In the genomic region with DNA sequence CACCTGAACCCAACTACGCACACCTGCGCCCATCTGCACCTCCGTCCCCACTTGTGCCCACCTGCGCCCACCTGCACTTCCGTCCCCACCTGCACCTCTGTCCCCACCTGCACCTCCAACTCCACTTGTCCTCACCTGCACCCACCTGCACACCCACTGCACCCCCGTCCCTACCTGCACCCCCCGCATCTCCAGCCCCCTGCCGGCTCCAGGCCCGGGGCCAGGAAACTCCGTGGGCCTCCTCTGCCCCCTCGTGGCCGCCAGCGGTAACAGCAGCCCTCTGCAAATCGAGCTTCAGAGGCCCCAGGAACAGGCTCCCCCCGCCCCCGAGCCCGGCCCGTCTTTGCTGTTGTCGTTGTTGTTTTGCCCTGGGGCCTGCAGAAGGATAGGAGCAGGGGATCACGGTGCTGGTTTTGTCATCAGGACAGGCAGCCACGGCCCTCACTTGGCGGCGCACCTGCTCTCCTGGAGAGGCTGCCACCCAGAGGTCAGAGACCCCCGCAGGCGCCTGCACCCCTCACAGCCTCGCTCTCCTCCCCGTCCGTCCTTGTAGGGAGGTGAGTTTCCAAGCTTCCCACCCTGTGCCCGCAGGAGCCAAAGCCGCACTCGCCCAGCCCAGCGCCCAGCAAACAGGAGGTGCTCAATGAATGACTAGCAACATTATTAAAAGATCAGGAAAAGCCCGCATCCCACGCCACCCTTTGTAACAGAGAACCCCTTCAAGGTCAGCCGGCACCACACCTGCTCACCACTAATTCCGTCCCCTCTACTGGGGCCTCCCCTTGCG, we compare ENCODE assay signal across 8 cellular contexts.
DNase-seq lines count a peak whose midpoint lies in the region; ATAC-seq, FAIRE-seq and TF ChIP-seq lines count a peak whose summit lies in the region.

No MANE protein-coding gene starts in this region.

- H3K27me3 ChIP-seq in CD4-positive, alpha-beta memory T cell (ENCODE audit: insufficient read depth, low read length): no peaks in the 10 kb centered on the region

- peaks cover 0 to 2% (median 0%) of the 10 kb centered on the region in 8 donors for H3K9me3 Mint-ChIP-seq in CD4-positive, alpha-beta memory T cell
- no peaks in the 10 kb centered on the region for H3K9me3 Mint-ChIP-seq in IgD-negative memory B cell

- H3K9ac ChIP-seq in kidney (ENCODE audit: low read length in 2 of 2): no peak overlapping the region

- no peak for ATAC-seq in HG03457 (IDR thresholded peaks at IDR 0.05; ENCODE audit: unreplicated experiment)

- H3K27ac Mint-ChIP-seq in CD4-positive, alpha-beta memory T cell: no peak overlapping the region
- H3K27ac Mint-ChIP-seq in IgD-negative memory B cell: peak overlapping the region in 2 of 3 donors; percentile 90 to 96

- H3K27me3 Mint-ChIP-seq in CD4-positive, alpha-beta memory T cell: no peaks in the 10 kb centered on the region
- no peaks in the 10 kb centered on the region for H3K27me3 Mint-ChIP-seq in IgD-negative memory B cell

- intact Hi-C loops in CD4-positive, alpha-beta memory T cell (cut with micrococcal nuclease): loop anchor here (1.0 to 2.0 kb wide), 4 partner anchors 16 to 163 kb away; no protein-coding TSS in a partner anchor
- intact Hi-C loops in kidney (cut with DNase I): no loop called here

- CTCF ChIA-PET in CD4-positive, alpha-beta memory T cell (lab: Charles Lee; ENCODE audit: partially characterized antibody): interaction anchor here (0.6 to 6.6 kb wide), 18 partner anchors 9 to 481 kb away, joined by 3 to 116 read pairs (median 5); a partner anchor contains a TSS

- POLR2A ChIA-PET in CD4-positive, alpha-beta memory T cell (lab: Charles Lee; ENCODE audit: partially characterized antibody): interaction anchor here (0.6 to 3.5 kb wide), 10 partner anchors 16 to 243 kb away, joined by 3 to 53 read pairs (median 4); a partner anchor contains a TSS

- no peaks in the 10 kb centered on the region for H3K9me3 ChIP-seq in CD4-positive, alpha-beta memory T cell (ENCODE audit: control insufficient read depth in 1 of 2, low read length in 2 of 2)
- H3K9me3 ChIP-seq in kidney (ENCODE audit: control insufficient read depth in 1 of 2, low read length in 2 of 2): no peaks in the 10 kb centered on the region

- H3K4me3 ChIP-seq in CD4-positive, alpha-beta memory T cell (ENCODE audit: low read length in 2 of 2): no peak overlapping the region
- H3K4me3 ChIP-seq in kidney (ENCODE audit: low read length in 2 of 2): no peak overlapping the region

- peak; percentile 94 for TF ChIP-seq CTCF in kidney (IDR thresholded peaks at IDR 0.05; ENCODE audit: borderline replicate concordance, extremely low read depth, insufficient read depth)

- peak overlapping the region in 1 of 8 donors; percentile 29 for H3K4me3 Mint-ChIP-seq in CD4-positive, alpha-beta memory T cell
- peak overlapping the region in 3 of 4 donors; percentile 40 to 92 (median 72) for H3K4me3 Mint-ChIP-seq in IgD-negative memory B cell

- peaks cover 0 to 6% (median 4%) of the 10 kb centered on the region in 4 donors for H3K4me1 Mint-ChIP-seq in CD4-positive, alpha-beta memory T cell
- H3K4me1 Mint-ChIP-seq in IgD-negative memory B cell: peaks cover 29 to 60% (median 50%) of the 10 kb centered on the region in 3 donors

- H3K36me3 ChIP-seq in CD4-positive, alpha-beta memory T cell (ENCODE audit: insufficient read depth, low read length): no peaks in the 10 kb centered on the region
- H3K36me3 ChIP-seq in kidney (ENCODE audit: control insufficient read depth in 1 of 2, insufficient read depth in 2 of 2, low read length in 2 of 2): no peaks in the 10 kb centered on the region

- no peak overlapping the region for H3K27ac ChIP-seq in CD4-positive, alpha-beta memory T cell (ENCODE audit: low read depth, low read length)
- peak overlapping the region; percentile 48 for H3K27ac ChIP-seq in caudate nucleus (ENCODE audit: low read depth, low read length)
- no peak overlapping the region for H3K27ac ChIP-seq in kidney (ENCODE audit: low read depth in 2 of 2, low read length in 2 of 2)

- peak; percentile 69 to 72 (median 72) for DNase-seq in CD4-positive, alpha-beta memory T cell
- peak; percentile 78 for DNase-seq in activated CD4-positive, CD25-positive, alpha-beta regulatory T cell treated with anti-CD3 and anti-CD28 coated beads, Interleukin-2, amount 50 U/mL, for 72 hours
- DNase-seq in caudate nucleus (lab: John Stamatoyannopoulos, UW) (peak in 49 of 61 donors; percentile 15 to 70 (median 45)), kidney (peak; percentile 85), mesenteric fat pad (ENCODE audit: low spot score) (no peak)
- DNase-seq in stimulated activated CD4-positive, alpha-beta T cell treated with anti-CD3 and anti-CD28 coated beads, Interleukin-2, amount 100 ng/mL, for 24 hours: peak; percentile 79

- no peaks in the 10 kb centered on the region for H3K36me3 Mint-ChIP-seq in CD4-positive, alpha-beta memory T cell
- peaks cover 4% of the 10 kb centered on the region for H3K36me3 Mint-ChIP-seq in IgD-negative memory B cell

- peaks cover 10% of the 10 kb centered on the region for H3K4me1 ChIP-seq in CD4-positive, alpha-beta memory T cell (ENCODE audit: insufficient read depth, low read length)
- peaks cover 0 to 14% of the 10 kb centered on the region in 2 donors for H3K4me1 ChIP-seq in kidney (ENCODE audit: control insufficient read depth in 1 of 2, insufficient read depth in 1 of 2, low read depth in 1 of 2, low read length in 2 of 2)

- FAIRE-seq in kidney (lab: Jason Lieb, UNC): no peak

Comparison
In these comparisons a context has a peak if more than half of its experiments do, and no peak if none do; other contexts are left out.
1. H3K27ac Mint-ChIP-seq: peak in IgD-negative memory B cell (2 of 3); none in CD4-positive, alpha-beta memory T cell (0 of 7).